Comparison of ENCODE assay signal across 8 cellular contexts in the genomic region with DNA sequence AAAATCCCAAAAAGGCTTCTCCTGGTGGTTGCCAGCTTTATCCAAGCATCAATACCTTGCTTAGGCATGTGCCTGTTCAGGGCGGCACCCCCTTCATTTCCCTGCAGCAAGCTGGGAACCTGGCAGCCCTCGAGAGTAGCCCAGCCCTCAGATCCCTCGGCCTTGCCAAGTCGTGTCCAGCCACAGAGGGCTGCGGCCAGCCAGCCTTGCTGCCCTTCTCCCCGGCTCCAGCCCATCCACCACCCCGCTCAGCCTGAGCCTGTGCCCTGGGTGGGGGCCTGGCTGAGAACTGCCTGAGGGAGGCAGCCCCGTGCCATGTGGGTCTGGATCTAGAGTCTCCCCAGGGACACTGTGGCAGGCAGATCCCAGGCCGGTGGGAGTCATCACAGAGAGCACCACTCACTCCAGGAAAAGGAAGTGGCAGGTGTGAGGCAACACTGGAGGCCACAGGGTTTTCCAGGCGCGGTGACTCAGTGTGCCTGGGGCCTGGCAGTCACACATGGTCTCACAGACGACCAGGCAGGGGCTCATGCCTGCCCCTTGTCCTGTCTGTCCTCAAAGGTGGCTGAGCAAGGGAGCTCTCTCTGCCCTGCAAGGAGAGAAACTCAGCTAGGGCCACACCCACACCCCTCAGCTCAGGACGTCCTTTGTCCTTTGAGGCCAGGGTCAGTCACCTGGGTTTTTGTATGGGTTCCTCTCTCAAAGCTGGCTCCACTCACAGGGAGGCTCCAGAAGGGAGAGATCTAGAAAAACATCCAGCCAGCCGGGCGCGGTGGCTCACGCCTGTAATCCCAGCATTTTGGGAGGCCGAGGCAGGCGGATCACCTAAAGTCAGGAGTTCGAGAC. TPM values are rescaled to one million over a fixed set of nuclear protein-coding genes. Genes with fewer than 3 reads are reported as not detected.
DNase-seq lines count a peak whose midpoint lies in the region; ATAC-seq, FAIRE-seq and TF ChIP-seq lines count a peak whose summit lies in the region.

No MANE protein-coding gene starts in this region.

- TF ChIP-seq CTCF in CD14-positive monocyte (IDR thresholded peaks at IDR 0.05) = no peak
- TF ChIP-seq CTCF in heart left ventricle (IDR thresholded peaks at IDR 0.05) = no peak

- no peak for FAIRE-seq in small intestine (lab: Jason Lieb, UNC)

- H3K4me1 Mint-ChIP-seq in CD14-positive monocyte = peaks cover 97% of the 10 kb centered on the region
- H3K4me1 Mint-ChIP-seq in activated T-helper 1 cell treated with anti-CD3 and anti-CD28 coated beads, Interleukin-12 subunit alpha, Interleukin-12 subunit beta, Interleukin-2, Interleukin-4 antibody, amounts not matched to agents 30 ng/mL and 10 ng/mL and 1 ng/mL, durations not matched to agents 14 hours and 24 hours and 36 hours (ENCODE audit: low read depth) = peaks cover 78% of the 10 kb centered on the region

- H3K36me3 ChIP-seq in heart left ventricle (peaks cover 0 to 74% (median 42%) of the 10 kb centered on the region in 9 donors), small intestine (ENCODE audit: control insufficient read depth in 2 of 2, insufficient read depth in 2 of 2, low read length in 2 of 2) (peaks cover 2 to 11% of the 10 kb centered on the region in 2 donors)

- no peak for TF ChIP-seq POLR2A in heart left ventricle (IDR thresholded peaks at IDR 0.05)

- peaks cover 3 to 9% (median 3%) of the 10 kb centered on the region in 3 donors for H3K27me3 Mint-ChIP-seq in CD14-positive monocyte (ENCODE audit: low read depth in 3 of 3)
- H3K27me3 Mint-ChIP-seq in activated T-helper 1 cell treated with anti-CD3 and anti-CD28 coated beads, Interleukin-12 subunit alpha, Interleukin-12 subunit beta, Interleukin-2, Interleukin-4 antibody, amounts not matched to agents 30 ng/mL and 10 ng/mL and 1 ng/mL, durations not matched to agents 14 hours and 24 hours and 36 hours (ENCODE audit: insufficient read depth) = no peaks in the 10 kb centered on the region

- peak; percentile 96 for DNase-seq in CD14-positive monocyte (ENCODE audit: low spot score)
- DNase-seq in MV-4-11 (lab: John Stamatoyannopoulos, UW) = peak; percentile 93
- DNase-seq in activated T-helper 1 cell treated with anti-CD3 and anti-CD28 coated beads, Interleukin-12 subunit alpha, Interleukin-12 subunit beta, Interleukin-2, Interleukin-4 antibody, amounts not matched to agents 30 ng/mL and 10 ng/mL and 1 ng/mL, durations not matched to agents 14 hours and 24 hours and 36 hours (ENCODE audit: low spot score) = peak; percentile 35
- peak in 1 of 5 donors; percentile 86 for DNase-seq in heart left ventricle
- peak; percentile 87 for DNase-seq in small intestine
- no peak for DNase-seq in NCI-H1436 treated with DMSO at 0.1 percent for 48 hours (lab: John Stamatoyannopoulos, UW)

- peak overlapping the region; percentile 83 to 97 (median 90) for H3K27ac Mint-ChIP-seq in CD14-positive monocyte
- H3K27ac Mint-ChIP-seq in activated T-helper 1 cell treated with anti-CD3 and anti-CD28 coated beads, Interleukin-12 subunit alpha, Interleukin-12 subunit beta, Interleukin-2, Interleukin-4 antibody, amounts not matched to agents 30 ng/mL and 10 ng/mL and 1 ng/mL, durations not matched to agents 14 hours and 24 hours and 36 hours = peak overlapping the region; percentile 59

- peaks cover 0 to 2% (median 0%) of the 10 kb centered on the region in 7 donors for H3K9me3 Mint-ChIP-seq in CD14-positive monocyte
- no peaks in the 10 kb centered on the region for H3K9me3 Mint-ChIP-seq in activated T-helper 1 cell treated with anti-CD3 and anti-CD28 coated beads, Interleukin-12 subunit alpha, Interleukin-12 subunit beta, Interleukin-2, Interleukin-4 antibody, amounts not matched to agents 30 ng/mL and 10 ng/mL and 1 ng/mL, durations not matched to agents 14 hours and 24 hours and 36 hours

- 49 to 72% (median 62%) methylated on average over 18 to 20 of the region's 20 CpGs for WGBS in heart left ventricle, 4 donors
- WGBS in small intestine, 3 donors = 59 to 67% (median 63%) methylated on average over 20 of the region's 20 CpGs

- peaks cover 41 to 100% (median 85%) of the 10 kb centered on the region in 12 donors for H3K4me1 ChIP-seq in heart left ventricle
- H3K4me1 ChIP-seq in small intestine (ENCODE audit: control insufficient read depth in 2 of 2, insufficient read depth in 1 of 2, low read depth in 1 of 2, low read length in 1 of 2) = peaks cover 16 to 24% of the 10 kb centered on the region in 2 donors

- intact Hi-C loops in CD14-positive monocyte (cut with micrococcal nuclease) (loop anchor here in 1 of 2 donors (2.0 kb wide), 1 partner anchor 14 kb away; no protein-coding TSS in a partner anchor), heart left ventricle (cut with DNase I) (loop anchor here in 1 of 10 donors (10.0 kb wide), 1 partner anchor 258 kb away; the partner anchor contains the start of genes TM7SF2 and ZNHIT2)
- intact Hi-C loops in activated T-helper 1 cell treated with anti-CD3 and anti-CD28 coated beads, Interleukin-12 subunit alpha, Interleukin-12 subunit beta, Interleukin-2, Interleukin-4 antibody, amounts not matched to agents 30 ng/mL and 10 ng/mL and 1 ng/mL, durations not matched to agents 14 hours and 24 hours and 36 hours (cut with micrococcal nuclease) = loop anchor here (1.0 kb wide), 1 partner anchor 9 kb away; no protein-coding TSS in a partner anchor

- ATAC-seq in heart left ventricle = peak; percentile 8 to 33 (median 21)
- ATAC-seq in GM21526 (IDR thresholded peaks at IDR 0.05; ENCODE audit: low FRiP score, unreplicated experiment) = no peak
- no peak for ATAC-seq in GM21367 (IDR thresholded peaks at IDR 0.05; ENCODE audit: unreplicated experiment)

- H3K9me3 ChIP-seq in heart left ventricle (no peaks in the 10 kb centered on the region), small intestine (ENCODE audit: control insufficient read depth, low read depth) (no peaks in the 10 kb centered on the region)

- peak overlapping the region; percentile 55 to 68 for H3K4me3 Mint-ChIP-seq in CD14-positive monocyte
- peak overlapping the region; percentile 52 for H3K4me3 Mint-ChIP-seq in activated T-helper 1 cell treated with anti-CD3 and anti-CD28 coated beads, Interleukin-12 subunit alpha, Interleukin-12 subunit beta, Interleukin-2, Interleukin-4 antibody, amounts not matched to agents 30 ng/mL and 10 ng/mL and 1 ng/mL, durations not matched to agents 14 hours and 24 hours and 36 hours

- H3K36me3 Mint-ChIP-seq in CD14-positive monocyte = peaks cover 72 to 84% of the 10 kb centered on the region in 2 donors
- peaks cover 41% of the 10 kb centered on the region for H3K36me3 Mint-ChIP-seq in activated T-helper 1 cell treated with anti-CD3 and anti-CD28 coated beads, Interleukin-12 subunit alpha, Interleukin-12 subunit beta, Interleukin-2, Interleukin-4 antibody, amounts not matched to agents 30 ng/mL and 10 ng/mL and 1 ng/mL, durations not matched to agents 14 hours and 24 hours and 36 hours (ENCODE audit: low read depth)

- H3K4me3 ChIP-seq in heart left ventricle = no peak overlapping the region
- H3K4me3 ChIP-seq in small intestine (ENCODE audit: low read depth in 1 of 2, low read length in 2 of 2) = no peak overlapping the region

- H3K27me3 ChIP-seq in heart left ventricle = no peaks in the 10 kb centered on the region
- H3K27me3 ChIP-seq in small intestine (ENCODE audit: control insufficient read depth in 2 of 2, insufficient read depth in 2 of 2, low read length in 2 of 2) = no peaks in the 10 kb centered on the region

- H3K27ac ChIP-seq in heart left ventricle (peak overlapping the region; percentile 13 to 93 (median 88)), small intestine (ENCODE audit: low read depth in 1 of 2, low read length in 1 of 2) (peak overlapping the region; percentile 89 to 92)

RNA-seq across cellular contexts. Expression of gene CDC42BPG, which starts 12.2 kb away (rescaled TPM):
- not detected for polyA plus RNA-seq in CD14-positive monocyte
- total RNA-seq in activated T-helper 1 cell treated with anti-CD3 and anti-CD28 coated beads, Interleukin-12 subunit alpha, Interleukin-12 subunit beta, Interleukin-2, Interleukin-4 antibody, amounts not matched to agents 30 ng/mL and 10 ng/mL and 1 ng/mL, durations not matched to agents 14 hours and 24 hours and 36 hours = 0.29 and 0.44 TPM in 2 replicates
- total RNA-seq in heart left ventricle = under 1 TPM in 8 of 9 donors, not detected in 1; 0.12 to 0.50 (median 0.26) TPM
- polyA plus RNA-seq in heart left ventricle = under 1 TPM; 0.12 to 0.15 TPM
- 10 to 100 TPM; 12.1 to 36.5 (median 27.0) TPM for polyA plus RNA-seq in small intestine

RNA-seq across cellular contexts. Expression of gene EHD1, which starts 21.8 kb away (rescaled TPM):
- polyA plus RNA-seq in CD14-positive monocyte (10 to 100 TPM; 30.3 to 48.4 TPM), heart left ventricle (10 to 100 TPM; 27.9 to 50.4 TPM), small intestine (10 to 100 TPM; 31.3 to 35.9 (median 33.1) TPM)
- 88.0 and 96.9 TPM in 2 replicates for total RNA-seq in activated T-helper 1 cell treated with anti-CD3 and anti-CD28 coated beads, Interleukin-12 subunit alpha, Interleukin-12 subunit beta, Interleukin-2, Interleukin-4 antibody, amounts not matched to agents 30 ng/mL and 10 ng/mL and 1 ng/mL, durations not matched to agents 14 hours and 24 hours and 36 hours
- 100 to 1,000 TPM in 1 of 9 donors, 10 to 100 TPM in 8; 38.2 to 102 (median 58.2) TPM for total RNA-seq in heart left ventricle

RNA-seq across cellular contexts. Expression of gene MEN1, which starts 46.3 kb away (rescaled TPM):
- polyA plus RNA-seq in CD14-positive monocyte (10 to 100 TPM in 1 of 2 donors, 1 to 10 TPM in 1; 9.4 to 10.0 TPM), heart left ventricle (10 to 100 TPM in 1 of 2 donors, 1 to 10 TPM in 1; 7.2 to 15.2 TPM), small intestine (10 to 100 TPM; 17.6 to 27.1 (median 23.4) TPM)
- 39.6 and 43.8 TPM in 2 replicates for total RNA-seq in activated T-helper 1 cell treated with anti-CD3 and anti-CD28 coated beads, Interleukin-12 subunit alpha, Interleukin-12 subunit beta, Interleukin-2, Interleukin-4 antibody, amounts not matched to agents 30 ng/mL and 10 ng/mL and 1 ng/mL, durations not matched to agents 14 hours and 24 hours and 36 hours
- total RNA-seq in heart left ventricle = 10 to 100 TPM in 4 of 9 donors, 1 to 10 TPM in 5; 6.6 to 15.0 (median 9.0) TPM

RNA-seq across cellular contexts. Expression of gene MAP4K2, which starts 53.6 kb away (rescaled TPM):
- polyA plus RNA-seq in CD14-positive monocyte (10 to 100 TPM in 1 of 2 donors, 1 to 10 TPM in 1; 9.9 to 12.6 TPM), heart left ventricle (1 to 10 TPM; 7.8 to 9.5 TPM), small intestine (10 to 100 TPM in 1 of 3 donors, 1 to 10 TPM in 2; 9.2 to 13.6 (median 9.7) TPM)
- total RNA-seq in activated T-helper 1 cell treated with anti-CD3 and anti-CD28 coated beads, Interleukin-12 subunit alpha, Interleukin-12 subunit beta, Interleukin-2, Interleukin-4 antibody, amounts not matched to agents 30 ng/mL and 10 ng/mL and 1 ng/mL, durations not matched to agents 14 hours and 24 hours and 36 hours = 70.2 and 70.7 TPM in 2 replicates
- 10 to 100 TPM in 3 of 9 donors, 1 to 10 TPM in 6; 7.0 to 27.5 (median 8.6) TPM for total RNA-seq in heart left ventricle

Comparison
In these comparisons a context has a peak if more than half of its experiments do, and no peak if none do; other contexts are left out.
1. ATAC-seq: peak in heart left ventricle (4 of 4); none in GM21526 (single experiment) and GM21367 (single experiment).
2. RNA of gene CDC42BPG, which starts 12.2 kb away (polyA plus RNA-seq): 12.1 to 36.5 TPM in small intestine; 0.12 to 0.15 TPM in heart left ventricle and not detected in CD14-positive monocyte; every median in the first group is over 10 times any median in the second.